ENCODE assay signal across 10 cellular contexts in the genomic region with DNA sequence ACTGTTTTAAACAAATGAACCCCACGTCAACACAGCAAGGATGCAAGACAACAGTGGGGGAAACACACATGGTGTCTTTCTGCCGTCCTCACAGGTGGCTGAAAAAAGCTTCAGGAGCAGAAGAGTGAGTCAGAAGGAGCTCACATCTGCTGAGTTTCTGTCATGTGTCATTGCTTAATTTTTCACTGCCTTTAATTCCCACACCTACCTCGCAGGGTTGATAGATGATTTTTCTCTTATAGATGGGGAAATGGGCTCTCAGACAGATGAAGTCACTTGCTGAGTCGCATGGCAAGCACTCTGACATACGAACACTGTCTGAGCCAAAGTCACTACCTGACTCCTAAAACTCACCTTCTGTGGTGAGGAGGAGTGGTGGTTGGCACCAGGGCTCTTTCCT. TPM values are rescaled to one million over a fixed set of nuclear protein-coding genes. Genes with fewer than 3 reads are reported as not detected.
A peak's percentile ranks its signal among the peaks of the same experiment; 100 is the strongest.
DNase-seq lines count a peak whose midpoint lies in the region; ATAC-seq and TF ChIP-seq lines count a peak whose summit lies in the region.
"Had no signal": no experiment of that assay in that cellular context is flagged by ENCODE, and none has a peak within 500 bp of the region (broad histone marks: within the 10 kb centered on the region; RNA-seq: fewer than 3 reads in every experiment).

No MANE protein-coding gene starts in this region.

- H3K4me3 ChIP-seq in CD4-positive, CD25-positive, alpha-beta regulatory T cell (ENCODE audit: low read depth, low read length), result no peak overlapping the region
- H3K4me3 ChIP-seq in mammary epithelial cell (replicated peaks in 1 of 3; ENCODE audit: insufficient read depth in 1 of 3, low read depth in 2 of 3, low read length in 3 of 3), result no peak overlapping the region
- H3K4me3 ChIP-seq: body of pancreas had no signal

- H3K9me3 Mint-ChIP-seq in CD4-positive, CD25-positive, alpha-beta regulatory T cell, result no peaks in the 10 kb centered on the region

- TF ChIP-seq CTCF in mammary epithelial cell (conservative IDR thresholded peaks at IDR 0.05 in 1 of 2, IDR thresholded peaks at IDR 0.05 in 1 of 2; ENCODE audit: extremely low read depth in 1 of 2, insufficient read depth in 1 of 2, low read depth in 1 of 2, low read length in 2 of 2), result no peak

- peak overlapping the region; percentile 9 for H3K4me2 ChIP-seq in mammary epithelial cell (ENCODE audit: insufficient read depth, low read depth, low read length)

- in situ Hi-C loops in mammary epithelial cell (cut with MboI; ENCODE audit: low sequenced_read_pairs in 2 of 2), result no loop called here

- H3K27ac Mint-ChIP-seq in CD4-positive, CD25-positive, alpha-beta regulatory T cell, result peak overlapping the region in 2 of 3 donors; percentile 29 to 45

- WGBS in mammary epithelial cell (ENCODE audit: low coverage, missing lambda C conversion rate), result 13% methylated on average over 5 of the region's 5 CpGs

- CTCF ChIA-PET in mammary epithelial cell (lab: Charles Lee; ENCODE audit: low non-redundant PET), result interaction anchor here (0.6 kb wide), 1 partner anchor 15 kb away, joined by 3 read pairs; no protein-coding TSS in a partner anchor

- H4K20me1 ChIP-seq in mammary epithelial cell (ENCODE audit: insufficient read depth, low read length), result no peaks in the 10 kb centered on the region

- intact Hi-C loops in mammary epithelial cell (cut with micrococcal nuclease), result no loop called here

- no peak overlapping the region for H3K27ac ChIP-seq in CD4-positive, CD25-positive, alpha-beta regulatory T cell (ENCODE audit: insufficient read depth, low read length, poor library complexity, severe bottlenecking)
- peak overlapping the region; percentile 39 for H3K27ac ChIP-seq in mammary epithelial cell (ENCODE audit: insufficient read depth, low read depth, low read length)
- H3K27ac ChIP-seq: body of pancreas had no signal

- no peaks in the 10 kb centered on the region for H3K4me1 ChIP-seq in CD4-positive, CD25-positive, alpha-beta regulatory T cell (ENCODE audit: control insufficient read depth, insufficient read depth, low read length, poor library complexity, severe bottlenecking)
- peaks cover 5% of the 10 kb centered on the region for H3K4me1 ChIP-seq in mammary epithelial cell (ENCODE audit: insufficient read depth, low read length)
- H3K4me1 ChIP-seq: body of pancreas had no signal

- no peaks in the 10 kb centered on the region for H3K36me3 Mint-ChIP-seq in CD4-positive, CD25-positive, alpha-beta regulatory T cell

- no peaks in the 10 kb centered on the region for H3K9me3 ChIP-seq in CD4-positive, CD25-positive, alpha-beta regulatory T cell (ENCODE audit: control insufficient read depth in 2 of 2, low read length in 2 of 2)
- H3K9me3 ChIP-seq in mammary epithelial cell (replicated peaks; ENCODE audit: insufficient read depth, low read length), result no peaks in the 10 kb centered on the region
- H3K9me3 ChIP-seq: body of pancreas had no signal

- H2AFZ ChIP-seq in mammary epithelial cell (ENCODE audit: low read depth, low read length), result peak overlapping the region; percentile 26

- no peak overlapping the region for H3K4me3 Mint-ChIP-seq in CD4-positive, CD25-positive, alpha-beta regulatory T cell

- peaks cover 10% of the 10 kb centered on the region for H3K27me3 ChIP-seq in CD4-positive, CD25-positive, alpha-beta regulatory T cell (ENCODE audit: control insufficient read depth, insufficient read depth, low read length)
- no peaks in the 10 kb centered on the region for H3K27me3 ChIP-seq in mammary epithelial cell (ENCODE audit: insufficient read depth, low read length)
- H3K27me3 ChIP-seq: body of pancreas had no signal

- H3K79me2 ChIP-seq in mammary epithelial cell (ENCODE audit: insufficient read depth, low read length), result no peaks in the 10 kb centered on the region

- no peaks in the 10 kb centered on the region for H3K4me1 Mint-ChIP-seq in CD4-positive, CD25-positive, alpha-beta regulatory T cell

- no peaks in the 10 kb centered on the region for H3K36me3 ChIP-seq in CD4-positive, CD25-positive, alpha-beta regulatory T cell (ENCODE audit: control insufficient read depth, insufficient read depth, low read length)
- H3K36me3 ChIP-seq in mammary epithelial cell (ENCODE audit: insufficient read depth, low read length), result no peaks in the 10 kb centered on the region

- dilution Hi-C loops in mammary epithelial cell (cut with HindIII; ENCODE audit: low sequenced_read_pairs), result loop anchor here (10.0 kb wide), 1 partner anchor 526 kb away; no protein-coding TSS in a partner anchor

- peak overlapping the region; percentile 37 for H3K9ac ChIP-seq in mammary epithelial cell (ENCODE audit: insufficient read depth, low read length)

- peaks cover 42% of the 10 kb centered on the region for H3K27me3 Mint-ChIP-seq in CD4-positive, CD25-positive, alpha-beta regulatory T cell

- BruUV-seq in mammary epithelial cell (replicated peaks; lab: Mats Ljungman, UMichigan), result no TSS peak

- no peak for ATAC-seq in CD4-positive, CD25-positive, alpha-beta regulatory T cell (ENCODE audit: low read depth in 2 of 2)
- peak; percentile 66 for ATAC-seq in GM18873 (IDR thresholded peaks at IDR 0.05; ENCODE audit: low FRiP score, unreplicated experiment)
- peak; percentile 74 for ATAC-seq in HG03280 (IDR thresholded peaks at IDR 0.05; ENCODE audit: unreplicated experiment)
- ATAC-seq: body of pancreas, sciatic nerve had no signal

- peak in 1 of 3 donors; percentile 7 for DNase-seq in CD4-positive, CD25-positive, alpha-beta regulatory T cell
- peak; percentile 97 for DNase-seq in mammary epithelial cell
- no peak for DNase-seq in UCSD-AML1 (lab: John Stamatoyannopoulos, UW; ENCODE audit: unreplicated experiment)
- DNase-seq in cortex of kidney (lab: John Stamatoyannopoulos, UW), result no peak
- no peak for DNase-seq in NCI-H187 (lab: John Stamatoyannopoulos, UW)
- no peak for DNase-seq in ecto neural progenitor cell (ENCODE audit: low spot score)
- DNase-seq: body of pancreas had no signal

RNA-seq across cellular contexts. Expression of a gene that starts 28.3 kb away (rescaled TPM):
- total RNA-seq in CD4-positive, CD25-positive, alpha-beta regulatory T cell, result 3.0 TPM
- 1 to 10 TPM in 1 of 4 donors, under 1 TPM in 3; 0.36 to 1.8 (median 0.45) TPM for polyA plus RNA-seq in CD4-positive, CD25-positive, alpha-beta regulatory T cell
- total RNA-seq in mammary epithelial cell, result 10 to 100 TPM; 34.7 to 58.2 TPM
- polyA plus RNA-seq in mammary epithelial cell, result 10.1 TPM
- 56.7 TPM for polyA minus RNA-seq in mammary epithelial cell

Comparison
In these comparisons a context has a peak if more than half of its experiments do, and no peak if none do; other contexts are left out.
1. ATAC-seq: peak in GM18873 (single experiment) and HG03280 (single experiment); none in CD4-positive, CD25-positive, alpha-beta regulatory T cell (0 of 2).